ENCODE assay signal across 10 cellular contexts in genomic region chr5:170221319-170221718, GRCh38. TPM values are rescaled to one million over a fixed set of nuclear protein-coding genes. Genes with fewer than 3 reads are reported as not detected.
DNase-seq lines count a peak whose midpoint lies in the region; ATAC-seq and TF ChIP-seq lines count a peak whose summit lies in the region.
"Had no signal": no experiment of that assay in that cellular context is flagged by ENCODE, and none has a peak within 500 bp of the region (broad histone marks: within the 10 kb centered on the region; RNA-seq: fewer than 3 reads in every experiment).

No MANE protein-coding gene starts in this region.

- H3K27ac ChIP-seq in dorsolateral prefrontal cortex: peak overlapping the region in 48 of 59 donors; percentile 1 to 83 (median 57)

- TF ChIP-seq CTCF in NB4 (IDR thresholded peaks at IDR 0.05; ENCODE audit: low read depth, low read length) (peak; percentile 14), dorsolateral prefrontal cortex (IDR thresholded peaks at IDR 0.05 in 54 of 56, conservative IDR thresholded peaks at IDR 0.05 in 2 of 56; ENCODE audit: low read depth in 1 of 56, partially characterized antibody in 56 of 56) (peak in 1 of 56 donors; percentile 10)

- H3K4me3 ChIP-seq in NB4 (ENCODE audit: low read depth, low read length): no peak overlapping the region
- H3K4me3 ChIP-seq in dorsolateral prefrontal cortex: no peak overlapping the region

- no peaks in the 10 kb centered on the region for H3K27me3 ChIP-seq in dorsolateral prefrontal cortex

- DNase-seq in COR-L47 (lab: John Stamatoyannopoulos, UW) (peak; percentile 15), NB4 (ENCODE audit: low read depth) (peak; percentile 23), dorsolateral prefrontal cortex (no peak), midbrain (lab: John Stamatoyannopoulos, UW) (peak; percentile 64), T1000 (lab: John Stamatoyannopoulos, UW) (no peak)
- DNase-seq in activated T-cell treated with anti-CD3 and anti-CD28 coated beads, Interleukin-2, amount 50 U/mL, for 48 hours: no peak
- DNase-seq: activated CD4-positive, CD25-positive, alpha-beta regulatory T cell treated with anti-CD3 and anti-CD28 coated beads, Interleukin-2, amount 50 U/mL, for 72 hours; H7 had no signal

- ATAC-seq in HG03159 (IDR thresholded peaks at IDR 0.05; ENCODE audit: unreplicated experiment): no peak
- ATAC-seq in GM21367 (IDR thresholded peaks at IDR 0.05; ENCODE audit: unreplicated experiment): no peak

- no peak for TF ChIP-seq POLR2A in NB4 (IDR thresholded peaks at IDR 0.05; ENCODE audit: extremely low read depth, insufficient read length)

- intact Hi-C loops in dorsolateral prefrontal cortex (cut with DNase I): loop anchor here (5.0 to 10.0 kb wide), 3 partner anchors 93 to 411 kb away; no protein-coding TSS in a partner anchor

RNA-seq across cellular contexts. Expression of gene C5orf58, which starts 11.5 kb away (rescaled TPM):
- total RNA-seq in dorsolateral prefrontal cortex: 1 to 10 TPM in 4 of 120 experiments, under 1 TPM in 5, not detected in 111; 0.60 to 1.4 (median 0.90) TPM

Comparison
In these comparisons a context has a peak if more than half of its experiments do, and no peak if none do; other contexts are left out.
1. DNase-seq: peak in COR-L47 (single experiment), NB4 (single experiment) and midbrain (single experiment); none in dorsolateral prefrontal cortex (0 of 10), T1000 (single experiment) and activated T-cell treated with anti-CD3 and anti-CD28 coated beads, Interleukin-2, amount 50 U/mL, for 48 hours (0 of 2).